In the genomic region with DNA sequence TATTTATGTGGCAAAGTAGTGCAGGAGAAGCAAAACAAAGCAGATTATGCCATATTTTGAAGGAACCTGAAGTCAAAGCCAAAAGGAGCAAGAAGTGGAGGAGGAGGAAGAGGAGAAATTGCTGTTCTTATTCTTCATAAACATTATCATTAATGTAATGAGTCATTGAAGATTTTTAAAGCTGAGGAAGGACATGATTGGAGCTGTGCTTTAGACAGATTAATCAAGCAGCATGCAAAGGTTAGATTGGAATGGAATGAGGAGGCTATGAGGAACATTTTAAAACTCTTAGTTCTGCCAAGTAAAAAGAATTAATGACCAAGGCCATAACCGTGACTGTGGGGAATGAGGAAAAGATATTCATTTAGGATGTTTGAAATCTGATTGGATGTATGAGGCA, we compare ENCODE assay signal across 19 cellular contexts.
"Had no signal": no experiment of that assay in that cellular context is flagged by ENCODE, and none has a peak within 500 bp of the region (broad histone marks: within the 10 kb centered on the region; RNA-seq: fewer than 3 reads in every experiment).

No MANE protein-coding gene starts in this region.

- DNase-seq: activated CD4-positive, alpha-beta T cell treated with anti-CD3 and anti-CD28 coated beads, Interleukin-2, amount 10 ng/mL, durations not matched to agents 24 days and 14 days; activated CD8-positive, alpha-beta memory T cell treated with anti-CD3 and anti-CD28 coated beads, Interleukin-2, amount 50 U/mL, for 4 hours; activated naive CD4-positive, alpha-beta T cell treated with anti-CD3 and anti-CD28 coated beads for 36 hours; activated T-cell treated with anti-CD3 and anti-CD28 coated beads, Interleukin-2, amount 50 U/mL, for 4 hours; cerebellar nuclear complex; effector memory CD8-positive, alpha-beta T cell; hippocampal formation; mammary epithelial cell; occipital lobe; stimulated activated CD4-positive, alpha-beta T cell treated with anti-CD3 and anti-CD28 coated beads, Interleukin-12 subunit alpha, Interleukin-12 subunit beta, amount 100 ng/mL, for 4 hours; stimulated activated CD4-positive, alpha-beta T cell treated with anti-CD3 and anti-CD28 coated beads, Interleukin-1b, Interleukin-23, amount 100 ng/mL, for 48 hours; stimulated activated CD8-positive, alpha-beta memory T cell treated with anti-CD3 and anti-CD28 coated beads, Interleukin-4, amount 100 ng/mL, for 48 hours; stimulated activated naive CD4-positive, alpha-beta T cell; T1000; tibial artery had no signal

- H3K27ac ChIP-seq: ascending aorta, tibial artery had no signal

- H3K4me1 ChIP-seq: ascending aorta, tibial artery had no signal

- H3K9me3 ChIP-seq: ascending aorta, tibial artery had no signal

- ATAC-seq: activated T-cell treated with anti-CD3 and anti-CD28 coated beads, Interleukin-2, amount 50 U/mL, for 4 hours; effector memory CD8-positive, alpha-beta T cell; left lobe of liver had no signal

- H3K27me3 ChIP-seq: ascending aorta, tibial artery had no signal

- FAIRE-seq: bronchial epithelial cell, keratinocyte had no signal

- H3K4me3 ChIP-seq: ascending aorta, tibial artery had no signal
